8 cellular contexts compared by ENCODE assay signal in genomic region chr1:93850687-93851326, GRCh38. TPM values are rescaled to one million over a fixed set of nuclear protein-coding genes. Genes with fewer than 3 reads are reported as not detected.
DNase-seq lines count a peak whose midpoint lies in the region; ATAC-seq and TF ChIP-seq lines count a peak whose summit lies in the region.
"Not testable (repeated sequence)": the region's sequence is repeated elsewhere in the genome, so short reads cannot be mapped to it uniquely, and the experiment has no call there.

No MANE protein-coding gene starts in this region.

- peak overlapping the region; percentile 14 for H3K4me3 Mint-ChIP-seq in activated naive CD8-positive, alpha-beta T cell treated with anti-CD3 and anti-CD28 coated beads, Interleukin-2, amount 10 ng/mL, durations not matched to agents 7 days and 5 days

- not testable (repeated sequence) for H3K27ac ChIP-seq in GM23248

- CTCF ChIA-PET in AG04449 (lab: Yijun Ruan, JAX): interaction anchor here (0.6 to 2.7 kb wide), 14 partner anchors 12 to 547 kb away, joined by 3 to 13 read pairs (median 4); partner anchors contain the start of gene DNTTIP2

- not testable (repeated sequence) for H3K4me2 ChIP-seq in GM23248 (ENCODE audit: unreplicated experiment)

- H3K27me3 ChIP-seq in GM23248 (replicated peaks; ENCODE audit: insufficient read depth): not testable (repeated sequence)

- not testable (repeated sequence) for H3K4me1 Mint-ChIP-seq in activated naive CD8-positive, alpha-beta T cell treated with anti-CD3 and anti-CD28 coated beads, Interleukin-2, amount 10 ng/mL, durations not matched to agents 7 days and 5 days

- H3K36me3 ChIP-seq in GM23248 (ENCODE audit: low read depth); mucosa of descending colon (ENCODE audit: low read depth): not testable (repeated sequence)

- ATAC-seq in activated naive CD8-positive, alpha-beta T cell treated with anti-CD3 and anti-CD28 coated beads, Interleukin-2, amount 10 ng/mL, durations not matched to agents 7 days and 5 days (ENCODE audit: low read depth); mucosa of descending colon: not testable (repeated sequence)

- not testable (repeated sequence) for DNase-seq in AG04449 (ENCODE audit: low read depth, low spot score)
- DNase-seq in GM23248 (peak; percentile 84), NCI-H524 (lab: John Stamatoyannopoulos, UW) (peak; percentile 7 to 62), fibroblast of pulmonary artery (ENCODE audit: low read depth) (peak; percentile 78), mucosa of descending colon (peak; percentile 69 to 76 (median 76))
- DNase-seq in activated naive CD8-positive, alpha-beta T cell treated with anti-CD3 and anti-CD28 coated beads, Interleukin-2, amount 10 ng/mL, durations not matched to agents 7 days and 5 days: peak; percentile 51
- peak; percentile 65 to 67 for DNase-seq in stimulated activated CD4-positive, alpha-beta T cell treated with anti-CD3 and anti-CD28 coated beads, Interleukin-2, amount 100 ng/mL, for 24 hours

- H3K9ac ChIP-seq in GM23248: not testable (repeated sequence)

- not testable (repeated sequence) for H2AFZ ChIP-seq in GM23248

- in situ Hi-C loops in GM23248 (cut with MboI): not testable (repeated sequence)

- H3K9me3 ChIP-seq in GM23248 (ENCODE audit: low read depth); mucosa of descending colon: not testable (repeated sequence)

- intact Hi-C loops in mucosa of descending colon (cut with DNase I, micrococcal nuclease): not testable (repeated sequence)

- H3K4me1 ChIP-seq in GM23248 (ENCODE audit: insufficient read depth); mucosa of descending colon (ENCODE audit: low read depth): not testable (repeated sequence)

- not testable (repeated sequence) for H3K9me2 ChIP-seq in GM23248 (ENCODE audit: insufficient read depth)

- not testable (repeated sequence) for H4K20me1 ChIP-seq in GM23248 (ENCODE audit: insufficient read depth)

- H3K27ac Mint-ChIP-seq in activated naive CD8-positive, alpha-beta T cell treated with anti-CD3 and anti-CD28 coated beads, Interleukin-2, amount 10 ng/mL, durations not matched to agents 7 days and 5 days: not testable (repeated sequence)

- not testable (repeated sequence) for H3K36me3 Mint-ChIP-seq in activated naive CD8-positive, alpha-beta T cell treated with anti-CD3 and anti-CD28 coated beads, Interleukin-2, amount 10 ng/mL, durations not matched to agents 7 days and 5 days

- H3K27me3 Mint-ChIP-seq in activated naive CD8-positive, alpha-beta T cell treated with anti-CD3 and anti-CD28 coated beads, Interleukin-2, amount 10 ng/mL, durations not matched to agents 7 days and 5 days: not testable (repeated sequence)

- POLR2A ChIA-PET in AG04449 (lab: Yijun Ruan, JAX); activated naive CD8-positive, alpha-beta T cell treated with anti-CD3 and anti-CD28 coated beads, Interleukin-2, amount 10 ng/mL, durations not matched to agents 7 days and 5 days (lab: Charles Lee): not testable (repeated sequence)

- not testable (repeated sequence) for H3K79me2 ChIP-seq in GM23248 (ENCODE audit: insufficient read depth)

- peaks cover 11% of the 10 kb centered on the region for H3F3A ChIP-seq in GM23248 (ENCODE audit: insufficient read depth)

- not testable (repeated sequence) for H3K9me3 Mint-ChIP-seq in activated naive CD8-positive, alpha-beta T cell treated with anti-CD3 and anti-CD28 coated beads, Interleukin-2, amount 10 ng/mL, durations not matched to agents 7 days and 5 days

- WGBS in GM23248 (ENCODE audit: low coverage in 1 of 2, low lambda C conversion rate in 2 of 2, missing lambda C conversion rate in 2 of 2), 2 experiments: 18 to 19% methylated on average over 10 of the region's 10 CpGs

- H3K4me3 ChIP-seq in AG04449 (ENCODE audit: low read depth, low read length); GM23248; WI38 (ENCODE audit: low read depth, low read length); fibroblast of pulmonary artery (replicated peaks; ENCODE audit: low read depth, low read length); mucosa of descending colon: not testable (repeated sequence)

- TF ChIP-seq CTCF in AG04449 (IDR thresholded peaks at IDR 0.05; ENCODE audit: insufficient read depth, low read length, missing control alignments): peak; percentile 24
- peak; percentile 38 for TF ChIP-seq CTCF in WI38 (IDR thresholded peaks at IDR 0.05; ENCODE audit: low read depth, low read length)
- peak; percentile 52 for TF ChIP-seq CTCF in fibroblast of pulmonary artery (IDR thresholded peaks at IDR 0.05; ENCODE audit: low read length, missing control alignments)
- TF ChIP-seq CTCF in mucosa of descending colon (IDR thresholded peaks at IDR 0.05): peak; percentile 54

RNA-seq across cellular contexts. Expression of gene DNTTIP2, which starts 28.2 kb away (rescaled TPM):
- total RNA-seq in GM23248 (2014; rRNA removed; shearing (Covaris generic)): 31.1 and 35.8 TPM in 2 replicates
- 52.8 and 62.1 TPM in 2 replicates for polyA plus RNA-seq in GM23248 (2016; fragmentation: Nextera tagmentation; extraction: Ambion mirVana)
- 10 to 100 TPM; 55.1 to 61.3 TPM for total RNA-seq in activated naive CD8-positive, alpha-beta T cell treated with anti-CD3 and anti-CD28 coated beads, Interleukin-2, amount 10 ng/mL, durations not matched to agents 7 days and 5 days
- total RNA-seq in mucosa of descending colon: 10 to 100 TPM; 29.0 to 52.7 (median 29.5) TPM

RNA-seq across cellular contexts. Expression of gene GCLM, which starts 58.4 kb away (rescaled TPM):
- 30.6 and 32.7 TPM in 2 replicates for total RNA-seq in GM23248 (2014; rRNA removed; shearing (Covaris generic))
- 66.5 and 69.0 TPM in 2 replicates for polyA plus RNA-seq in GM23248 (2016; fragmentation: Nextera tagmentation; extraction: Ambion mirVana)
- total RNA-seq in activated naive CD8-positive, alpha-beta T cell treated with anti-CD3 and anti-CD28 coated beads, Interleukin-2, amount 10 ng/mL, durations not matched to agents 7 days and 5 days: 10 to 100 TPM; 20.4 to 22.0 TPM
- 10 to 100 TPM; 10.2 to 15.3 (median 15.0) TPM for total RNA-seq in mucosa of descending colon
